In genomic region chrX:70434914-70435586, GRCh38 we compare ENCODE assay signal across 9 cellular contexts. TPM values are rescaled to one million over a fixed set of nuclear protein-coding genes. Genes with fewer than 3 reads are reported as not detected.
DNase-seq lines count a peak whose midpoint lies in the region; ATAC-seq and TF ChIP-seq lines count a peak whose summit lies in the region.
"Had no signal": no experiment of that assay in that cellular context is flagged by ENCODE, and none has a peak within 500 bp of the region (broad histone marks: within the 10 kb centered on the region; RNA-seq: fewer than 3 reads in every experiment).

No MANE protein-coding gene starts in this region.

- TF ChIP-seq EP300 in transverse colon (IDR thresholded peaks at IDR 0.05; ENCODE audit: low read depth): no peak

- H3K27me3 ChIP-seq in ascending aorta (no peaks in the 10 kb centered on the region), kidney epithelial cell (ENCODE audit: control insufficient read depth, insufficient read depth, low read length) (no peaks in the 10 kb centered on the region), transverse colon (no peaks in the 10 kb centered on the region)

- in situ Hi-C loops in transverse colon (cut with MboI; ENCODE audit: low pct_ligation_motif_present in 1 of 4, low pct_unique_long_range_greater_than_20kb in 1 of 4, low sequenced_read_pairs in 3 of 4): no loop called here

- H3K4me3 Mint-ChIP-seq in HFFc6: peak overlapping the region; percentile 92

- no peak for ATAC-seq in HG02623 (IDR thresholded peaks at IDR 0.05; ENCODE audit: unreplicated experiment)

- H3K36me3 ChIP-seq in ascending aorta (no peaks in the 10 kb centered on the region), kidney epithelial cell (ENCODE audit: control insufficient read depth, insufficient read depth, low read length) (no peaks in the 10 kb centered on the region), transverse colon (no peaks in the 10 kb centered on the region)

- CTCF ChIA-PET in AG04449 (lab: Yijun Ruan, JAX): interaction anchor here (1.1 to 3.5 kb wide), 7 partner anchors 9 to 302 kb away, joined by 3 to 31 read pairs (median 12); partner anchors contain the start of genes DLG3, GDPD2 and IGBP1

- 55% methylated on average over 17 of the region's 17 CpGs; no CpG with 5 or more reads in 1 of the 2 donors for whole genome bisulfite sequencing in transverse colon (ENCODE audit: low coverage in 1 of 2), 2 donors

- intact Hi-C loops in ascending aorta (cut with DNase I) (loop anchor here (2.0 to 10.0 kb wide), 6 partner anchors 20 to 820 kb away; partner anchors contain the start of genes EDA, IGBP1 and PDZD11), transverse colon (cut with DNase I; ENCODE audit: low total_unique reads) (loop anchor here (5.0 kb wide), 1 partner anchor 1147 kb away; no protein-coding TSS in a partner anchor)

- H3K27ac Mint-ChIP-seq in HFFc6: peak overlapping the region; percentile 83

- H3K4me1 ChIP-seq in ascending aorta: peaks cover 0 to 11% of the 10 kb centered on the region in 2 donors
- H3K4me1 ChIP-seq in transverse colon: peaks cover 0 to 7% (median 4%) of the 10 kb centered on the region in 4 donors

- peaks cover 41% of the 10 kb centered on the region for H3K4me1 Mint-ChIP-seq in HFFc6 (ENCODE audit: low read depth)

- no peak for TF ChIP-seq POLR2A in transverse colon (IDR thresholded peaks at IDR 0.05)

- H3K27ac ChIP-seq in ascending aorta: peak overlapping the region; percentile 85 to 93
- peak overlapping the region; percentile 57 to 87 (median 83) for H3K27ac ChIP-seq in transverse colon

- H3K4me3 ChIP-seq in AG04449 (ENCODE audit: low read depth, low read length): peak overlapping the region; percentile 73
- H3K4me3 ChIP-seq in ascending aorta: peak overlapping the region; percentile 51 to 58
- peak overlapping the region; percentile 55 for H3K4me3 ChIP-seq in kidney epithelial cell (ENCODE audit: low read depth, low read length)
- H3K4me3 ChIP-seq in transverse colon: peak overlapping the region in 3 of 4 donors; percentile 43 to 72 (median 56)

- H3K27me3 Mint-ChIP-seq in HFFc6 (ENCODE audit: insufficient read depth): no peaks in the 10 kb centered on the region

- DNase-seq in AG04449 (ENCODE audit: low read depth, low spot score) (no peak), HFFc6 (peak; percentile 68), ascending aorta (ENCODE audit: low spot score in 2 of 2) (peak in 1 of 2 donors; percentile 86), kidney epithelial cell (ENCODE audit: low read depth) (no peak), transverse colon (no peak), SKM-1 (lab: John Stamatoyannopoulos, UW; ENCODE audit: unreplicated experiment) (no peak)
- no peak for DNase-seq in stimulated activated CD4-positive, alpha-beta T cell treated with anti-CD3 and anti-CD28 coated beads, Interleukin-2, amount 100 ng/mL, for 48 hours

- no peaks in the 10 kb centered on the region for H3K9me3 ChIP-seq in ascending aorta
- no peaks in the 10 kb centered on the region for H3K9me3 ChIP-seq in transverse colon

- no peaks in the 10 kb centered on the region for H3K9me3 Mint-ChIP-seq in HFFc6

- TF ChIP-seq CTCF in AG04449 (IDR thresholded peaks at IDR 0.05; ENCODE audit: insufficient read depth, low read length, missing control alignments) (no peak), HFFc6 (IDR thresholded peaks at IDR 0.05) (no peak), ascending aorta (IDR thresholded peaks at IDR 0.05) (no peak), kidney epithelial cell (IDR thresholded peaks at IDR 0.05; ENCODE audit: insufficient read depth, low read length, poor library complexity, severe bottlenecking) (no peak), transverse colon (IDR thresholded peaks at IDR 0.05) (no peak)

- H3K36me3 Mint-ChIP-seq in HFFc6 (ENCODE audit: low read depth): peaks cover 10% of the 10 kb centered on the region; the same call in 1 of the 2 replicates

- POLR2A ChIA-PET in AG04449 (lab: Yijun Ruan, JAX): no interaction called here

RNA-seq across cellular contexts. Expression of gene DLG3, which starts 9.6 kb away (rescaled TPM):
- total RNA-seq in HFFc6 (2021; fragmentation: NEBNext Ultra II Directional; extraction: Animal tissue kit (Norgen Biotek cat#: 25700)): 10 to 100 TPM in 2 of 6 experiments, 1 to 10 TPM in 4; 9.2 to 11.3 (median 9.8) TPM
- total RNA-seq in ascending aorta: 6.5 TPM
- 35.5 and 37.6 TPM in 2 replicates for total RNA-seq in kidney epithelial cell
- 10 to 100 TPM; 31.8 to 59.4 (median 54.8) TPM for total RNA-seq in transverse colon

RNA-seq across cellular contexts. Expression of gene GDPD2, which starts 11.9 kb away (rescaled TPM):
- not detected for total RNA-seq in HFFc6 (2021; fragmentation: NEBNext Ultra II Directional; extraction: Animal tissue kit (Norgen Biotek cat#: 25700))
- total RNA-seq in ascending aorta (not detected), kidney epithelial cell (0.07 TPM in 1 of 2 replicates, not detected in the other), transverse colon (10 to 100 TPM in 3 of 4 donors, 1 to 10 TPM in 1; 1.6 to 68.1 (median 31.2) TPM)
- total RNA-seq: glomerular endothelial cell had no signal
